ENCODE assay signal across 14 cellular contexts in the genomic region with DNA sequence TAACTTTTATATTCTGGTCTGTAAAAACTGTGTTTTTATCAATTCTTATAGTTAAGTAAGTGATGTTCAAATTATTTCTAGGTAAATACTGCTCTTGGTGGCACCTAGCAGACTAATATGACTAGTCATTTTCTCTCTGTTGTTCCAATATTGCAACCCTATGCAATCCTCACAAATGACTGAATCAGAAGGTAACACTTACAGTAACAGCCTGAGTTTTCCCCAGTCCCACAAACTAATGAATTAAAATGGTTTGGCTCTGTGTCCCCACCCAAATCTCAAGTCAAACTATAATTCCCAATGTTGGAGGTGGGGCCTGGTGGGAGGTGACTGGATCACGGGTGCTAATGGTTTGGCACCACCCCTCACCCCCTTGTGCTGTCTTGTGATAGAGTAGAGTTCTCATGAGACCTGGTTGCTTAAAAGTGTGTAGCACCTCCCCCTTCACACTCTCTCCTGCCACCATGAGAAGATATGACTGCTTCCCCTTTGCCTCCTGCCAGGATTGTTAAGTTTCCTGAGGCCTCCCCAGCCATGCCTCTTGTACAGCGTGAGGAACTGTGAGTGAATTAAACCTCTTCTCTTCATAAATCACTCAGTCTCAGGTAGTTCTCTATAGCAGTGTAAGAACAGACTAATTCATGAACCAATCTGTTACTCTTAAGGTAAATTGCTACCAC. TPM values are rescaled to one million over a fixed set of nuclear protein-coding genes. Genes with fewer than 3 reads are reported as not detected.
DNase-seq lines count a peak whose midpoint lies in the region; ATAC-seq and TF ChIP-seq lines count a peak whose summit lies in the region.
"Had no signal": no experiment of that assay in that cellular context is flagged by ENCODE, and none has a peak within 500 bp of the region (broad histone marks: within the 10 kb centered on the region; RNA-seq: fewer than 3 reads in every experiment).

No MANE protein-coding gene starts in this region.

- ATAC-seq in activated naive CD4-positive, alpha-beta T cell treated with anti-CD3 and anti-CD28 coated beads, Interleukin-2, amount 50 U/mL, for 72 hours: no peak
- ATAC-seq in stimulated activated memory B cell treated with anti-CD40 and anti-IgM and Interleukin-4, amounts not matched to agents 10 μg/mL and 1 μg/mL and 100 μg/mL, for 72 hours: no peak
- ATAC-seq in HG02571 (IDR thresholded peaks at IDR 0.05; ENCODE audit: unreplicated experiment): no peak
- ATAC-seq: pancreas had no signal

- DNase-seq in activated naive CD4-positive, alpha-beta T cell treated with anti-CD3 and anti-CD28 coated beads, Interleukin-2, amount 50 U/mL, for 72 hours (ENCODE audit: low spot score in 2 of 2): no peak
- DNase-seq in activated naive CD4-positive, alpha-beta T cell treated with Interleukin-2 at 50 U/mL for 16 hours: no peak
- peak; percentile 61 for DNase-seq in KBM-7
- no peak for DNase-seq in endothelial cell (ENCODE audit: low spot score)
- DNase-seq in OCI-M2 (lab: John Stamatoyannopoulos, UW; ENCODE audit: unreplicated experiment): no peak
- no peak for DNase-seq in islet precursor cell
- DNase-seq: anterior cingulate cortex, dermis blood vessel endothelial cell, mammary epithelial cell, NCI-H2107, pancreas, SHP77 had no signal

- H3K27me3 Mint-ChIP-seq in endothelial cell (ENCODE audit: unreplicated experiment): peaks cover 6% of the 10 kb centered on the region
- H3K27me3 Mint-ChIP-seq in stimulated activated memory B cell treated with anti-CD40 and anti-IgM and Interleukin-4, amounts not matched to agents 10 μg/mL and 1 μg/mL and 100 μg/mL, for 72 hours: no peaks in the 10 kb centered on the region

- H3K4me1 Mint-ChIP-seq in endothelial cell (ENCODE audit: unreplicated experiment): peaks cover 36% of the 10 kb centered on the region
- H3K4me1 Mint-ChIP-seq in stimulated activated memory B cell treated with anti-CD40 and anti-IgM and Interleukin-4, amounts not matched to agents 10 μg/mL and 1 μg/mL and 100 μg/mL, for 72 hours: peaks cover 61% of the 10 kb centered on the region

- in situ Hi-C loops in KBM-7 (cut with MboI; ENCODE audit: low pct_unique_long_range_greater_than_20kb, low sequenced_read_pairs): no loop called here

- H3K27ac Mint-ChIP-seq in activated naive CD4-positive, alpha-beta T cell treated with anti-CD3 and anti-CD28 coated beads, Interleukin-2, amount 50 U/mL, for 72 hours: peak overlapping the region; percentile 6 to 84
- peak overlapping the region; percentile 39 for H3K27ac Mint-ChIP-seq in endothelial cell (ENCODE audit: unreplicated experiment)
- H3K27ac Mint-ChIP-seq in stimulated activated memory B cell treated with anti-CD40 and anti-IgM and Interleukin-4, amounts not matched to agents 10 μg/mL and 1 μg/mL and 100 μg/mL, for 72 hours: peak overlapping the region; percentile 24

- H3K36me3 Mint-ChIP-seq in activated naive CD4-positive, alpha-beta T cell treated with anti-CD3 and anti-CD28 coated beads, Interleukin-2, amount 50 U/mL, for 72 hours: peaks cover 5 to 15% of the 10 kb centered on the region in 2 donors
- peaks cover 4% of the 10 kb centered on the region for H3K36me3 Mint-ChIP-seq in endothelial cell (ENCODE audit: low read depth, unreplicated experiment)
- H3K36me3 Mint-ChIP-seq in stimulated activated memory B cell treated with anti-CD40 and anti-IgM and Interleukin-4, amounts not matched to agents 10 μg/mL and 1 μg/mL and 100 μg/mL, for 72 hours: peaks cover 45% of the 10 kb centered on the region

- no peaks in the 10 kb centered on the region for H3K9me3 Mint-ChIP-seq in activated naive CD4-positive, alpha-beta T cell treated with anti-CD3 and anti-CD28 coated beads, Interleukin-2, amount 50 U/mL, for 72 hours
- no peaks in the 10 kb centered on the region for H3K9me3 Mint-ChIP-seq in endothelial cell (ENCODE audit: unreplicated experiment)
- no peaks in the 10 kb centered on the region for H3K9me3 Mint-ChIP-seq in stimulated activated memory B cell treated with anti-CD40 and anti-IgM and Interleukin-4, amounts not matched to agents 10 μg/mL and 1 μg/mL and 100 μg/mL, for 72 hours

- TF ChIP-seq CTCF in endothelial cell (IDR thresholded peaks at IDR 0.05; ENCODE audit: unreplicated experiment): no peak

- no peak overlapping the region for H3K4me3 Mint-ChIP-seq in endothelial cell (ENCODE audit: unreplicated experiment)
- H3K4me3 Mint-ChIP-seq in stimulated activated memory B cell treated with anti-CD40 and anti-IgM and Interleukin-4, amounts not matched to agents 10 μg/mL and 1 μg/mL and 100 μg/mL, for 72 hours: no peak overlapping the region

RNA-seq across cellular contexts. Expression of gene MTPN, which starts 43.5 kb away (rescaled TPM):
- 100 to 1,000 TPM; 117 to 125 TPM for total RNA-seq in activated naive CD4-positive, alpha-beta T cell treated with anti-CD3 and anti-CD28 coated beads, Interleukin-2, amount 50 U/mL, for 72 hours
- total RNA-seq in endothelial cell (ENCODE audit: unreplicated experiment): 183 TPM
